16 cellular contexts compared by ENCODE assay signal in the genomic region with DNA sequence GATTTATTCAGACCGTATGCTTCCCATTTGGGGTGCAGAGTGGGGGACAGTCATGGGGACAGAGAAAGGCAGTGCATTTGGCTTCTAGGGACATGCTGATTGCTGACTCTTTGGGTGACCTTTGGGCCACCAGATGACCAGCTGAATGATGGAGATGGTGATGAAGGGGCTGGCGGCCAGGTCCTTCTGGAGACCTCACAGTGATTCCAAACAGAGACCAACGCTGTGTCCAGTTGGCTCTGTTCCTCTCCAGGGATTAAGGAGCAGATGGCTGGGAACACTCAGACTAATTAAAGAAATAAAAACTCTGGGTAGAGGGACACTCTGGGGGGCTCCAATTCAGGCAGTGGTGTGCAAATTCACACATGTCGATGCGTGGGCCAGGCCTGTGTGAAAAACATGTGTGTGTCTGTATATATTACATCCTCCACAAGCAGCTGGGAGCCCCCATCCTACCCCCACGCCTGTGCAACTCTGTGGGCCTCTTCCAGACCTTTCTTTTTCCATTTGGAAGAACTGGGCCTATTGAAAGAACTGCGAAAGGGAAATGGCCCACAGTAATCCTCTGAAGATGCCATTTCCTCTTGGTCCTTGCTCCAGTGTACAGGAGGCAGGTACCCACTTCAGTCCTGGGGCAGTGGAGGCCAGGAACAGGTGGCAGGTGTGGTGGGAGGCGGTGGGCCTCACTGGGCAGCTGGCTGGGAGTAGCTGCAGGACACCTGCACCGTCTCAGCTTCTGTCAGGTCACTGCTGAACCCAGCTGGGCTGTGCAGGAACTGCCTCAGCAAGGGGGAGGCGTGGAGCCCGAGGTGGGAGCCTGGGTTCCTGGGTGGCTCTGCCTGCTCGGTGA. TPM values are rescaled to one million over a fixed set of nuclear protein-coding genes. Genes with fewer than 3 reads are reported as not detected.
DNase-seq lines count a peak whose midpoint lies in the region; ATAC-seq and TF ChIP-seq lines count a peak whose summit lies in the region.
"Had no signal": no experiment of that assay in that cellular context is flagged by ENCODE, and none has a peak within 500 bp of the region (broad histone marks: within the 10 kb centered on the region; RNA-seq: fewer than 3 reads in every experiment).

No MANE protein-coding gene starts in this region.

- no peaks in the 10 kb centered on the region for H3K27me3 Mint-ChIP-seq in chondrocyte (ENCODE audit: low read depth)
- no peaks in the 10 kb centered on the region for H3K27me3 Mint-ChIP-seq in naive thymus-derived CD4-positive, alpha-beta T cell
- H3K27me3 Mint-ChIP-seq: central memory CD8-positive, alpha-beta T cell had no signal

- no peaks in the 10 kb centered on the region for H3K27me3 ChIP-seq in heart left ventricle
- H3K27me3 ChIP-seq in naive thymus-derived CD4-positive, alpha-beta T cell (ENCODE audit: control insufficient read depth in 2 of 2, insufficient read depth in 2 of 2, low read length in 2 of 2) = no peaks in the 10 kb centered on the region
- no peaks in the 10 kb centered on the region for H3K27me3 ChIP-seq in uterus
- H3K27me3 ChIP-seq in foreskin keratinocyte = no peaks in the 10 kb centered on the region

- CTCF ChIA-PET in naive thymus-derived CD4-positive, alpha-beta T cell (lab: Charles Lee) = interaction anchor here (1.0 kb wide), 1 partner anchor 103 kb away, joined by 4 read pairs; no protein-coding TSS in a partner anchor

- DNase-seq in heart left ventricle (peak in 1 of 5 donors; percentile 33), Right ventricle myocardium inferior (ENCODE audit: missing footprints) (no peak), chondrocyte (ENCODE audit: low spot score) (peak; percentile 87), uterus (no peak), foreskin keratinocyte (no peak), GF-D8 (lab: John Stamatoyannopoulos, UW) (no peak), NOMO-1 treated with dmso at 0.1 percent for 144 hours (lab: John Stamatoyannopoulos, UW; ENCODE audit: unreplicated experiment) (no peak)
- DNase-seq in naive thymus-derived CD4-positive, alpha-beta T cell = no peak
- DNase-seq: activated CD4-positive, CD25-positive, alpha-beta regulatory T cell; activated effector memory CD4-positive, alpha-beta T cell treated with Interleukin-2 at 50 U/mL for 16 hours; kidney; NCI-H1417 treated with DMSO at 0.1 percent for 48 hours; NCI-H748 treated with DMSO at 0.1 percent for 48 hours had no signal

- WGBS in heart left ventricle, 4 donors = 60 to 72% (median 65%) methylated on average over 7 to 12 of the region's 12 CpGs

- H3K4me3 Mint-ChIP-seq in chondrocyte (ENCODE audit: unreplicated experiment) = no peak overlapping the region
- no peak overlapping the region for H3K4me3 Mint-ChIP-seq in naive thymus-derived CD4-positive, alpha-beta T cell
- H3K4me3 Mint-ChIP-seq: central memory CD8-positive, alpha-beta T cell; neural progenitor cell had no signal

- H3K27ac Mint-ChIP-seq in chondrocyte (ENCODE audit: unreplicated experiment) = no peak overlapping the region
- peak overlapping the region in 5 of 9 donors; percentile 5 to 44 (median 33) for H3K27ac Mint-ChIP-seq in naive thymus-derived CD4-positive, alpha-beta T cell
- H3K27ac Mint-ChIP-seq: neural progenitor cell had no signal

- no peak for TF ChIP-seq POLR2A in heart left ventricle (IDR thresholded peaks at IDR 0.05)
- no peak for TF ChIP-seq POLR2A in uterus (IDR thresholded peaks at IDR 0.05)

- TF ChIP-seq CTCF in heart left ventricle (IDR thresholded peaks at IDR 0.05) = no peak
- TF ChIP-seq CTCF in chondrocyte (IDR thresholded peaks at IDR 0.05) = no peak
- TF ChIP-seq CTCF in uterus (IDR thresholded peaks at IDR 0.05) = no peak
- TF ChIP-seq CTCF in foreskin keratinocyte (conservative IDR thresholded peaks at IDR 0.05) = no peak

- peak overlapping the region in 9 of 12 donors; percentile 14 to 94 (median 40) for H3K27ac ChIP-seq in heart left ventricle
- H3K27ac ChIP-seq in naive thymus-derived CD4-positive, alpha-beta T cell (ENCODE audit: low read depth, low read length) = no peak overlapping the region
- H3K27ac ChIP-seq in uterus = peak overlapping the region; percentile 77 to 84
- no peak overlapping the region for H3K27ac ChIP-seq in foreskin keratinocyte
- H3K27ac ChIP-seq: neural progenitor cell had no signal

- POLR2A ChIA-PET in naive thymus-derived CD4-positive, alpha-beta T cell (lab: Charles Lee) = interaction anchor here (0.7 kb wide), 1 partner anchor 200 kb away, joined by 3 read pairs; no protein-coding TSS in a partner anchor

- intact Hi-C loops in heart left ventricle (cut with DNase I) = loop anchor here in 6 of 10 donors (5.0 to 10.0 kb wide), 5 partner anchors 41 to 201 kb away; a partner anchor contains a TSS
- intact Hi-C loops in Right ventricle myocardium inferior (cut with DNase I) = no loop called here
- intact Hi-C loops in naive thymus-derived CD4-positive, alpha-beta T cell (cut with micrococcal nuclease) = loop anchor here in 1 of 2 donors (10.0 kb wide), 1 partner anchor 689 kb away; a partner anchor contains a TSS
- intact Hi-C loops in uterus (cut with DNase I; ENCODE audit: low total_unique reads) = no loop called here

- H3K36me3 Mint-ChIP-seq in chondrocyte (ENCODE audit: low read depth) = no peaks in the 10 kb centered on the region
- H3K36me3 Mint-ChIP-seq in naive thymus-derived CD4-positive, alpha-beta T cell = no peaks in the 10 kb centered on the region
- H3K36me3 Mint-ChIP-seq: neural progenitor cell had no signal

- H3K36me3 ChIP-seq in heart left ventricle = peaks cover 0 to 51% (median 4%) of the 10 kb centered on the region in 9 donors
- H3K36me3 ChIP-seq in naive thymus-derived CD4-positive, alpha-beta T cell (ENCODE audit: control insufficient read depth in 2 of 3, insufficient read depth in 3 of 3, low read length in 3 of 3) = no peaks in the 10 kb centered on the region
- no peaks in the 10 kb centered on the region for H3K36me3 ChIP-seq in uterus
- H3K36me3 ChIP-seq: neural progenitor cell had no signal

- ATAC-seq in heart left ventricle (no peak), Right ventricle myocardium inferior (no peak), foreskin keratinocyte (no peak)
- ATAC-seq in naive thymus-derived CD4-positive, alpha-beta T cell = no peak
- ATAC-seq: HCT116 had no signal

- H3K9me3 ChIP-seq in heart left ventricle (no peaks in the 10 kb centered on the region), uterus (no peaks in the 10 kb centered on the region)
- H3K9me3 ChIP-seq in naive thymus-derived CD4-positive, alpha-beta T cell (ENCODE audit: control insufficient read depth in 2 of 3, low read length in 3 of 3) = no peaks in the 10 kb centered on the region

- peaks cover 18% of the 10 kb centered on the region for H3K4me1 Mint-ChIP-seq in chondrocyte (ENCODE audit: low read depth)
- peaks cover 23 to 30% (median 28%) of the 10 kb centered on the region in 7 donors for H3K4me1 Mint-ChIP-seq in naive thymus-derived CD4-positive, alpha-beta T cell

- H3K4me1 ChIP-seq in heart left ventricle (peaks cover under 1 to 91% (median 51%) of the 10 kb centered on the region in 12 donors), uterus (no peaks in the 10 kb centered on the region), foreskin keratinocyte (peaks cover 17% of the 10 kb centered on the region)
- H3K4me1 ChIP-seq in naive thymus-derived CD4-positive, alpha-beta T cell (ENCODE audit: control insufficient read depth in 2 of 2, insufficient read depth in 2 of 2, low read length in 2 of 2) = peaks cover 18 to 27% of the 10 kb centered on the region in 2 donors

- H3K4me3 ChIP-seq in heart left ventricle (no peak overlapping the region), uterus (no peak overlapping the region)
- H3K4me3 ChIP-seq in naive thymus-derived CD4-positive, alpha-beta T cell (ENCODE audit: low read length) = no peak overlapping the region
- H3K4me3 ChIP-seq: neural progenitor cell had no signal

- no peaks in the 10 kb centered on the region for H3K9me3 Mint-ChIP-seq in chondrocyte (ENCODE audit: low read depth)
- no peaks in the 10 kb centered on the region for H3K9me3 Mint-ChIP-seq in naive thymus-derived CD4-positive, alpha-beta T cell
- H3K9me3 Mint-ChIP-seq: central memory CD8-positive, alpha-beta T cell; neural progenitor cell had no signal

RNA-seq across cellular contexts. Expression of a gene that starts 8.9 kb away (rescaled TPM):
- 1,000 to 10,000 TPM in 1 of 9 donors, 100 to 1,000 TPM in 8; 293 to 1,122 (median 530) TPM for total RNA-seq in heart left ventricle
- 100 to 1,000 TPM; 496 to 675 TPM for polyA plus RNA-seq in heart left ventricle
- total RNA-seq in Right ventricle myocardium inferior = 317 TPM
- 0.10 TPM in 2 of 3 replicates, not detected in the other for total RNA-seq in chondrocyte
- total RNA-seq in naive thymus-derived CD4-positive, alpha-beta T cell = under 1 TPM in 1 of 5 experiments, not detected in 4; 0.07 TPM
- polyA plus RNA-seq in naive thymus-derived CD4-positive, alpha-beta T cell = not detected
- under 1 TPM in 2 of 4 donors, not detected in 2; 0.06 to 0.07 TPM for total RNA-seq in uterus
- total RNA-seq in foreskin keratinocyte = not detected in 2 replicates
- polyA plus RNA-seq in foreskin keratinocyte = not detected in 2 replicates

RNA-seq across cellular contexts. Expression of a gene that starts 30.1 kb away (rescaled TPM):
- 10 to 100 TPM in 7 of 9 donors, 1 to 10 TPM in 2; 5.3 to 27.3 (median 17.2) TPM for total RNA-seq in heart left ventricle
- polyA plus RNA-seq in heart left ventricle = 10 to 100 TPM in 1 of 2 donors, 1 to 10 TPM in 1; 9.3 to 40.3 TPM
- 12.9 TPM for total RNA-seq in Right ventricle myocardium inferior
- 15.2 to 22.3 TPM (median 21.2 TPM) in 3 replicates for total RNA-seq in chondrocyte
- total RNA-seq in naive thymus-derived CD4-positive, alpha-beta T cell = 100 to 1,000 TPM in 2 of 5 experiments, 10 to 100 TPM in 3; 13.7 to 319 (median 22.9) TPM
- 10 to 100 TPM in 1 of 2 donors, 1 to 10 TPM in 1; 9.8 to 12.1 TPM for polyA plus RNA-seq in naive thymus-derived CD4-positive, alpha-beta T cell
- 10 to 100 TPM; 23.6 to 79.7 (median 55.0) TPM for total RNA-seq in uterus
- 9.6 and 16.1 TPM in 2 replicates for total RNA-seq in foreskin keratinocyte
- polyA plus RNA-seq in foreskin keratinocyte = 6.4 and 10.2 TPM in 2 replicates

Comparison
In these comparisons a context has a peak if more than half of its experiments do, and no peak if none do; other contexts are left out.
1. intact Hi-C loops: an anchor here in heart left ventricle (5.0 to 10.0 kb wide); none called in Right ventricle myocardium inferior and uterus.
2. H3K27ac ChIP-seq: peak in heart left ventricle (9 of 12) and uterus (2 of 2); none in naive thymus-derived CD4-positive, alpha-beta T cell (single experiment) and foreskin keratinocyte (single experiment).
3. RNA of a gene that starts 8.9 kb away (total RNA-seq): 293 to 1,122 TPM in heart left ventricle and 317 TPM in Right ventricle myocardium inferior (single experiment); 0.10 TPM in chondrocyte, 0.06 to 0.07 TPM in uterus, 0.07 TPM in naive thymus-derived CD4-positive, alpha-beta T cell and not detected in foreskin keratinocyte; every median in the first group is over 100 times any median in the second.